Comparison of ENCODE assay signal across 15 cellular contexts in genomic region chr6:17536586-17536985, GRCh38.
DNase-seq lines count a peak whose midpoint lies in the region; ATAC-seq, FAIRE-seq and TF ChIP-seq lines count a peak whose summit lies in the region.
"Had no signal": no experiment of that assay in that cellular context is flagged by ENCODE, and none has a peak within 500 bp of the region (broad histone marks: within the 10 kb centered on the region; RNA-seq: fewer than 3 reads in every experiment).

No MANE protein-coding gene starts in this region.

- peaks cover 0 to 3% of the 10 kb centered on the region in 2 donors for H3K9me3 ChIP-seq in neuronal stem cell (replicated peaks in 1 of 2; ENCODE audit: control insufficient read depth in 2 of 2, insufficient read depth in 1 of 2, low read depth in 1 of 2, low read length in 2 of 2)
- no peaks in the 10 kb centered on the region for H3K9me3 ChIP-seq in kidney (ENCODE audit: control insufficient read depth in 1 of 2, low read length in 2 of 2)
- H3K9me3 ChIP-seq: gastroesophageal sphincter, stomach had no signal

- H3K4me3 Mint-ChIP-seq in activated T-cell treated with anti-CD3 and anti-CD28 coated beads, Interleukin-2, amount 50 U/mL, for 4 hours = no peak overlapping the region
- H3K4me3 Mint-ChIP-seq: activated naive CD4-positive, alpha-beta T cell treated with anti-CD3 and anti-CD28 coated beads, Interleukin-2, amount 50 U/mL, for 24 hours; mesothelial cell of epicardium had no signal

- H3K4me3 ChIP-seq in neuronal stem cell (ENCODE audit: low read length in 2 of 2) (no peak overlapping the region), kidney (ENCODE audit: low read length in 2 of 2) (no peak overlapping the region)
- H3K4me3 ChIP-seq: gastroesophageal sphincter, stomach had no signal

- no peak overlapping the region for H3K23ac ChIP-seq in neuronal stem cell (ENCODE audit: low read depth, low read length, poor library complexity)

- H3K4ac ChIP-seq in neuronal stem cell (ENCODE audit: low read length) = no peak overlapping the region

- peaks cover 2% of the 10 kb centered on the region for H3K4me1 Mint-ChIP-seq in activated T-cell treated with anti-CD3 and anti-CD28 coated beads, Interleukin-2, amount 50 U/mL, for 4 hours (ENCODE audit: low read depth)
- H3K4me1 Mint-ChIP-seq: activated naive CD4-positive, alpha-beta T cell treated with anti-CD3 and anti-CD28 coated beads, Interleukin-2, amount 50 U/mL, for 24 hours had no signal

- H3K9me3 Mint-ChIP-seq in activated T-cell treated with anti-CD3 and anti-CD28 coated beads, Interleukin-2, amount 50 U/mL, for 4 hours = no peaks in the 10 kb centered on the region
- H3K9me3 Mint-ChIP-seq: activated naive CD4-positive, alpha-beta T cell treated with anti-CD3 and anti-CD28 coated beads, Interleukin-2, amount 50 U/mL, for 24 hours; mesothelial cell of epicardium had no signal

- H3K27me3 ChIP-seq in neuronal stem cell (ENCODE audit: control insufficient read depth in 3 of 3, insufficient read depth in 3 of 3, low read depth in 1 of 3, low read length in 3 of 3) = no peaks in the 10 kb centered on the region
- H3K27me3 ChIP-seq: gastroesophageal sphincter, stomach had no signal

- peak; percentile 93 to 95 for ATAC-seq in activated T-cell treated with anti-CD3 and anti-CD28 coated beads, Interleukin-2, amount 50 U/mL, for 4 hours
- peak; percentile 87 for ATAC-seq in GM19395 (IDR thresholded peaks at IDR 0.05; ENCODE audit: unreplicated experiment)
- peak; percentile 84 for ATAC-seq in HG02885 (IDR thresholded peaks at IDR 0.05; ENCODE audit: poor library complexity, unreplicated experiment)
- ATAC-seq: gastroesophageal sphincter, Panc1 had no signal

- no peak overlapping the region for H3K27ac ChIP-seq in neuronal stem cell (replicated peaks; ENCODE audit: low read length)
- no peak overlapping the region for H3K27ac ChIP-seq in kidney (ENCODE audit: low read depth in 2 of 2, low read length in 2 of 2)
- H3K27ac ChIP-seq: gastroesophageal sphincter, stomach had no signal

- H3K4me2 ChIP-seq in neuronal stem cell (ENCODE audit: insufficient read depth, low read length, poor library complexity, severe bottlenecking) = no peak overlapping the region

- no peak overlapping the region for H2AK5ac ChIP-seq in neuronal stem cell (ENCODE audit: low read depth, low read length)

- no peak for TF ChIP-seq CTCF in kidney (IDR thresholded peaks at IDR 0.05; ENCODE audit: borderline replicate concordance, extremely low read depth, insufficient read depth)
- no peak for TF ChIP-seq CTCF in D721Med (IDR thresholded peaks at IDR 0.05; ENCODE audit: insufficient read depth, missing control alignments)

- no peak overlapping the region for H3K14ac ChIP-seq in neuronal stem cell (ENCODE audit: low read length)

- H3K79me1 ChIP-seq in neuronal stem cell (ENCODE audit: low read depth, low read length) = no peaks in the 10 kb centered on the region

- H3K9ac ChIP-seq in neuronal stem cell (ENCODE audit: low read depth, low read length, poor library complexity) = no peak overlapping the region
- H3K9ac ChIP-seq in kidney (ENCODE audit: low read length in 2 of 2) = no peak overlapping the region

- H2AFZ ChIP-seq in neuronal stem cell (ENCODE audit: low read length) = peak overlapping the region; percentile 35

- H3K4me1 ChIP-seq in neuronal stem cell (ENCODE audit: control insufficient read depth in 2 of 2, insufficient read depth in 1 of 2, low read depth in 1 of 2, low read length in 2 of 2) = no peaks in the 10 kb centered on the region
- H3K4me1 ChIP-seq in kidney (ENCODE audit: control insufficient read depth in 1 of 2, insufficient read depth in 1 of 2, low read depth in 1 of 2, low read length in 2 of 2) = no peaks in the 10 kb centered on the region
- H3K4me1 ChIP-seq: gastroesophageal sphincter, stomach had no signal

- H2BK120ac ChIP-seq in neuronal stem cell (ENCODE audit: low read depth, low read length) = no peak overlapping the region

- H3K36me3 Mint-ChIP-seq in activated T-cell treated with anti-CD3 and anti-CD28 coated beads, Interleukin-2, amount 50 U/mL, for 4 hours (ENCODE audit: insufficient read depth) = no peaks in the 10 kb centered on the region
- H3K36me3 Mint-ChIP-seq: activated naive CD4-positive, alpha-beta T cell treated with anti-CD3 and anti-CD28 coated beads, Interleukin-2, amount 50 U/mL, for 24 hours had no signal

- H3K27me3 Mint-ChIP-seq in activated T-cell treated with anti-CD3 and anti-CD28 coated beads, Interleukin-2, amount 50 U/mL, for 4 hours (ENCODE audit: low read depth) = peaks cover 16% of the 10 kb centered on the region

- no peak overlapping the region for H2BK15ac ChIP-seq in neuronal stem cell (ENCODE audit: low read length)

- WGBS in neuronal stem cell (ENCODE audit: extremely low coverage in 2 of 2, insufficient read length in 2 of 2, insufficient replicate concordance in 1 of 2), 2 donors = no CpG with 5 or more reads among the region's 2 CpGs

- intact Hi-C loops in kidney (cut with DNase I) = no loop called here

- H3K18ac ChIP-seq in neuronal stem cell (ENCODE audit: low read length) = no peak overlapping the region

- peaks cover 3 to 22% of the 10 kb centered on the region in 2 donors for H3K36me3 ChIP-seq in neuronal stem cell (replicated peaks in 1 of 2; ENCODE audit: control insufficient read depth in 2 of 2, insufficient read depth in 2 of 2, low read length in 2 of 2)
- no peaks in the 10 kb centered on the region for H3K36me3 ChIP-seq in kidney (ENCODE audit: control insufficient read depth in 1 of 2, insufficient read depth in 2 of 2, low read length in 2 of 2)

- H2BK5ac ChIP-seq in neuronal stem cell (ENCODE audit: low read length) = no peak overlapping the region

- H4K91ac ChIP-seq in neuronal stem cell (ENCODE audit: low read depth, low read length, poor library complexity) = no peak overlapping the region

- no peak for DNase-seq in activated T-cell treated with anti-CD3 and anti-CD28 coated beads, Interleukin-2, amount 50 U/mL, for 4 hours
- DNase-seq in activated T-cell treated with anti-CD3 and anti-CD28 coated beads for 4 hours (no peak), neuronal stem cell (ENCODE audit: low spot score) (no peak), NOMO-1 treated with dmso at 0.1 percent for 144 hours (lab: John Stamatoyannopoulos, UW; ENCODE audit: unreplicated experiment) (no peak), kidney (no peak), D721Med (ENCODE audit: insufficient read length, low spot score) (no peak)
- DNase-seq: caudate nucleus, NCI-H446 treated with DMSO at 0.1 percent for 48 hours, stomach had no signal

- no peak for FAIRE-seq in kidney (lab: Jason Lieb, UNC)
- no peak for FAIRE-seq in D721Med (lab: Jason Lieb, UNC)

- H4K8ac ChIP-seq in neuronal stem cell (ENCODE audit: low read depth, low read length) = no peak overlapping the region

- no peak overlapping the region for H2BK12ac ChIP-seq in neuronal stem cell (ENCODE audit: low read length)
